ENCODE assay signal across 13 cellular contexts in genomic region chr3:126912491-126913195, GRCh38.
A peak's percentile ranks its signal among the peaks of the same experiment; 100 is the strongest.
DNase-seq lines count a peak whose midpoint lies in the region; ATAC-seq and TF ChIP-seq lines count a peak whose summit lies in the region.
"Had no signal": no experiment of that assay in that cellular context is flagged by ENCODE, and none has a peak within 500 bp of the region (broad histone marks: within the 10 kb centered on the region; RNA-seq: fewer than 3 reads in every experiment).

No MANE protein-coding gene starts in this region.

- H3K27me3 ChIP-seq in upper lobe of left lung: no peaks in the 10 kb centered on the region
- H3K27me3 ChIP-seq: upper lobe of right lung had no signal

- no peak for DNase-seq in stimulated activated naive CD8-positive, alpha-beta T cell treated with anti-CD3 and anti-CD28 coated beads, Interleukin-15, amount 100 ng/mL, for 72 hours
- DNase-seq in RWPE1 (ENCODE audit: low spot score) (no peak), upper lobe of left lung (no peak), T-helper 9 cell (no peak)
- no peak for DNase-seq in central memory CD8-positive, alpha-beta T cell (ENCODE audit: low spot score in 2 of 2)
- DNase-seq: DMS79 treated with DMSO at 0.1 percent for 48 hours; endodermal cell; islet precursor cell; stimulated activated CD4-positive, alpha-beta T cell treated with anti-CD3 and anti-CD28 coated beads, Interleukin-2, amount 100 ng/mL, for 24 hours; upper lobe of right lung had no signal

- peaks cover 48% of the 10 kb centered on the region for H3K4me1 Mint-ChIP-seq in stimulated activated naive CD8-positive, alpha-beta T cell treated with anti-CD3 and anti-CD28 coated beads, Interleukin-15, Interleukin-2, amounts not matched to agents 100 ng/mL and 50 ng/mL, for 24 hours (ENCODE audit: low read depth)
- peaks cover 48% of the 10 kb centered on the region for H3K4me1 Mint-ChIP-seq in stimulated activated naive CD8-positive, alpha-beta T cell treated with anti-CD3 and anti-CD28 coated beads, Interleukin-15, amount 100 ng/mL, for 72 hours
- H3K4me1 Mint-ChIP-seq in central memory CD8-positive, alpha-beta T cell: peaks cover 45% of the 10 kb centered on the region

- H3K27me3 Mint-ChIP-seq in stimulated activated naive CD8-positive, alpha-beta T cell treated with anti-CD3 and anti-CD28 coated beads, Interleukin-15, Interleukin-2, amounts not matched to agents 100 ng/mL and 50 ng/mL, for 24 hours: no peaks in the 10 kb centered on the region
- no peaks in the 10 kb centered on the region for H3K27me3 Mint-ChIP-seq in stimulated activated naive CD8-positive, alpha-beta T cell treated with anti-CD3 and anti-CD28 coated beads, Interleukin-15, amount 100 ng/mL, for 72 hours
- no peaks in the 10 kb centered on the region for H3K27me3 Mint-ChIP-seq in central memory CD8-positive, alpha-beta T cell

- no peak for ATAC-seq in stimulated activated naive CD8-positive, alpha-beta T cell treated with anti-CD3 and anti-CD28 coated beads, Interleukin-15, amount 100 ng/mL, for 72 hours
- no peak for ATAC-seq in central memory CD8-positive, alpha-beta T cell (replicated peaks; ENCODE audit: extremely low read depth, poor library complexity, severe bottlenecking)
- no peak for ATAC-seq in upper lobe of left lung (ENCODE audit: low FRiP score in 2 of 2)
- ATAC-seq in GM21381 (IDR thresholded peaks at IDR 0.05; ENCODE audit: unreplicated experiment): no peak
- ATAC-seq in GM18498 (IDR thresholded peaks at IDR 0.05; ENCODE audit: unreplicated experiment): no peak

- POLR2A ChIA-PET in RWPE1 (lab: Yijun Ruan, JAX; ENCODE audit: low non-redundant PET): no interaction called here

- H3K4me3 Mint-ChIP-seq in stimulated activated naive CD8-positive, alpha-beta T cell treated with anti-CD3 and anti-CD28 coated beads, Interleukin-15, Interleukin-2, amounts not matched to agents 100 ng/mL and 50 ng/mL, for 24 hours: peak overlapping the region; percentile 68
- H3K4me3 Mint-ChIP-seq in stimulated activated naive CD8-positive, alpha-beta T cell treated with anti-CD3 and anti-CD28 coated beads, Interleukin-15, amount 100 ng/mL, for 72 hours: peak overlapping the region in 1 of 2 donors; percentile 86
- peak overlapping the region; percentile 70 for H3K4me3 Mint-ChIP-seq in central memory CD8-positive, alpha-beta T cell
- H3K4me3 Mint-ChIP-seq: endodermal cell had no signal

- no peaks in the 10 kb centered on the region for H3K9me3 ChIP-seq in upper lobe of left lung
- H3K9me3 ChIP-seq: upper lobe of right lung had no signal

- peak overlapping the region; percentile 90 for H3K27ac Mint-ChIP-seq in stimulated activated naive CD8-positive, alpha-beta T cell treated with anti-CD3 and anti-CD28 coated beads, Interleukin-15, Interleukin-2, amounts not matched to agents 100 ng/mL and 50 ng/mL, for 24 hours
- H3K27ac Mint-ChIP-seq in stimulated activated naive CD8-positive, alpha-beta T cell treated with anti-CD3 and anti-CD28 coated beads, Interleukin-15, amount 100 ng/mL, for 72 hours: no peak overlapping the region
- peak overlapping the region; percentile 94 for H3K27ac Mint-ChIP-seq in central memory CD8-positive, alpha-beta T cell (ENCODE audit: low read depth)

- WGBS in upper lobe of left lung, 2 donors: 98% methylated on average over 10 to 12 of the region's 12 CpGs

- H3K27ac ChIP-seq in RWPE1 (peak overlapping the region; percentile 97), upper lobe of left lung (peak overlapping the region in 3 of 4 donors; percentile 55 to 75 (median 60))

- TF ChIP-seq EP300 in upper lobe of left lung (IDR thresholded peaks at IDR 0.05): no peak

- H3K36me3 Mint-ChIP-seq in stimulated activated naive CD8-positive, alpha-beta T cell treated with anti-CD3 and anti-CD28 coated beads, Interleukin-15, Interleukin-2, amounts not matched to agents 100 ng/mL and 50 ng/mL, for 24 hours (ENCODE audit: low read depth): peaks cover 35% of the 10 kb centered on the region
- H3K36me3 Mint-ChIP-seq in central memory CD8-positive, alpha-beta T cell (ENCODE audit: insufficient read depth): peaks cover 7% of the 10 kb centered on the region

- H3K4me1 ChIP-seq in upper lobe of left lung: peaks cover 19 to 22% (median 21%) of the 10 kb centered on the region in 4 donors

- CTCF ChIA-PET in RWPE1 (lab: Yijun Ruan, JAX): interaction anchor here (0.6 to 1.0 kb wide), 4 partner anchors 43 to 160 kb away, joined by 3 to 4 read pairs (median 4); no protein-coding TSS in a partner anchor

- no peaks in the 10 kb centered on the region for H3K9me3 Mint-ChIP-seq in stimulated activated naive CD8-positive, alpha-beta T cell treated with anti-CD3 and anti-CD28 coated beads, Interleukin-15, Interleukin-2, amounts not matched to agents 100 ng/mL and 50 ng/mL, for 24 hours
- no peaks in the 10 kb centered on the region for H3K9me3 Mint-ChIP-seq in stimulated activated naive CD8-positive, alpha-beta T cell treated with anti-CD3 and anti-CD28 coated beads, Interleukin-15, amount 100 ng/mL, for 72 hours
- no peaks in the 10 kb centered on the region for H3K9me3 Mint-ChIP-seq in central memory CD8-positive, alpha-beta T cell
- H3K9me3 Mint-ChIP-seq: endodermal cell had no signal

- no peak for TF ChIP-seq POLR2A in upper lobe of left lung (IDR thresholded peaks at IDR 0.05)

- no peak overlapping the region for H3K4me3 ChIP-seq in upper lobe of left lung
- H3K4me3 ChIP-seq: upper lobe of right lung had no signal

- no peak for TF ChIP-seq CTCF in RWPE1 (conservative IDR thresholded peaks at IDR 0.05; ENCODE audit: low read depth)
- TF ChIP-seq CTCF in upper lobe of left lung (IDR thresholded peaks at IDR 0.05): no peak

- H3K36me3 ChIP-seq in upper lobe of left lung: no peaks in the 10 kb centered on the region
- H3K36me3 ChIP-seq: upper lobe of right lung had no signal

Comparison
In these comparisons a context has a peak if more than half of its experiments do, and no peak if none do; other contexts are left out.
1. H3K27ac Mint-ChIP-seq: peak in stimulated activated naive CD8-positive, alpha-beta T cell treated with anti-CD3 and anti-CD28 coated beads, Interleukin-15, Interleukin-2, amounts not matched to agents 100 ng/mL and 50 ng/mL, for 24 hours (single experiment) and central memory CD8-positive, alpha-beta T cell (single experiment); none in stimulated activated naive CD8-positive, alpha-beta T cell treated with anti-CD3 and anti-CD28 coated beads, Interleukin-15, amount 100 ng/mL, for 72 hours (0 of 2).